2 cellular contexts compared by ENCODE assay signal in the genomic region with DNA sequence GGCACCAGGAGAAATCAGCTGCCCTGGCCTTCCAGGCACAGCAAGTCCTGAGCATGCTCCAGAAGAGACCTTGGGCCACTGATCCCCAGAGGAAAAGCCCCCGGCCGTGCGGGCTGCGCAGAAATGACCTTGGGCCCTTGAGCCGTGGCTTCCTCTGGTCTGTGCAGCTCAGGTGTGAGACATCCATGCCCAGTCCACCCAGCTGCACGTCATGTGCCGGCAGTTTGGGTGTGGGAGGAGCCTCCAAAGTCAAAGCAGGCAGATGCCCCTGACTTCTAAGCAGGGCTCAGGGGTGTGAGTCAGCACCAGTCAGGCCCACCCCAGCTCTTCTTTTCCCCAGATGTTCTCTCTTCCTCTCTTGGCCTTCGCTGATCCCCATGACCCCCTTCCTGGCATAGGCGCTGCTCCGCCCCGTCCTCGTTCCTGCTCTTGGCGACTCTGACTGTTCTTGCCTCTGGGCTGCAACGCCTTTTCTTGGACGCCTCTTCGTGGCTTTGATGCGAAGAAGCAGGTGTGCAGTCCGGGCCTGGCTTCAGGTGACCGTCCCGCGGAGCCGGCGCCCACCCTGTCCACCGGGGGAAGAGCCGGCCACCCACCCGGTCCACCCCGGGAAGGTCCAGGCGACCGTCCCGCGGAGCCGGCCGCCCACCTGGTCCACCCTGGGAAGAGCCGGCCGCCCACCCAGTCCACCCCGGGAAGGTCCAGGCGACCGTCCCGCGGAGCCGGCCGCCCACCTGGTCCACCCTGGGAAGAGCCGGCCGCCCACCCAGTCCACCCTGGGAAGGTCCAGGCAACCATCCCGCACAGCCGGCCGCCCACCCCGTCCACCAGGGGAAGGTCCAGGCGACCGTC.
TF ChIP-seq lines count a peak whose summit lies in the region.

No MANE protein-coding gene starts in this region.

TF ChIP-seq in IMR-90, 13 proteins besides CTCF, POLR2A, EP300 and RAD21:
- no peak for TF ChIP-seq MXI1 (IDR thresholded peaks at IDR 0.05; ENCODE audit: borderline replicate concordance, low read depth, low read length)
- TF ChIP-seq CEBPB (IDR thresholded peaks at IDR 0.05; ENCODE audit: low read depth, low read length), result no peak
- TF ChIP-seq CHD1 (IDR thresholded peaks at IDR 0.05; ENCODE audit: low read depth, low read length), result no peak
- no peak for TF ChIP-seq USF2 (IDR thresholded peaks at IDR 0.05; ENCODE audit: low read depth, low read length)
- TF ChIP-seq ELK1 (IDR thresholded peaks at IDR 0.05; ENCODE audit: borderline replicate concordance, low read depth, low read length), result no peak
- TF ChIP-seq RFX5 (IDR thresholded peaks at IDR 0.05; ENCODE audit: low read depth, low read length), result no peak
- no peak for TF ChIP-seq RCOR1 (IDR thresholded peaks at IDR 0.05; ENCODE audit: insufficient replicate concordance, low read length)
- no peak for TF ChIP-seq BHLHE40 (IDR thresholded peaks at IDR 0.05; ENCODE audit: low read depth, low read length)
- TF ChIP-seq FOS (IDR thresholded peaks at IDR 0.05; ENCODE audit: low read depth, low read length), result no peak
- TF ChIP-seq NFE2L2 (IDR thresholded peaks at IDR 0.05; ENCODE audit: low read depth, low read length), result no peak

TF ChIP-seq in WTC11, 78 proteins besides CTCF, POLR2A, EP300 and RAD21 (continued from another document):
- no peak for TF ChIP-seq RORB (CRISPR knock-in tag; IDR thresholded peaks at IDR 0.05)
TF ChIP-seq in WTC11: peak in this region for 0.
